Comparison of ENCODE assay signal across 7 cellular contexts in the genomic region with DNA sequence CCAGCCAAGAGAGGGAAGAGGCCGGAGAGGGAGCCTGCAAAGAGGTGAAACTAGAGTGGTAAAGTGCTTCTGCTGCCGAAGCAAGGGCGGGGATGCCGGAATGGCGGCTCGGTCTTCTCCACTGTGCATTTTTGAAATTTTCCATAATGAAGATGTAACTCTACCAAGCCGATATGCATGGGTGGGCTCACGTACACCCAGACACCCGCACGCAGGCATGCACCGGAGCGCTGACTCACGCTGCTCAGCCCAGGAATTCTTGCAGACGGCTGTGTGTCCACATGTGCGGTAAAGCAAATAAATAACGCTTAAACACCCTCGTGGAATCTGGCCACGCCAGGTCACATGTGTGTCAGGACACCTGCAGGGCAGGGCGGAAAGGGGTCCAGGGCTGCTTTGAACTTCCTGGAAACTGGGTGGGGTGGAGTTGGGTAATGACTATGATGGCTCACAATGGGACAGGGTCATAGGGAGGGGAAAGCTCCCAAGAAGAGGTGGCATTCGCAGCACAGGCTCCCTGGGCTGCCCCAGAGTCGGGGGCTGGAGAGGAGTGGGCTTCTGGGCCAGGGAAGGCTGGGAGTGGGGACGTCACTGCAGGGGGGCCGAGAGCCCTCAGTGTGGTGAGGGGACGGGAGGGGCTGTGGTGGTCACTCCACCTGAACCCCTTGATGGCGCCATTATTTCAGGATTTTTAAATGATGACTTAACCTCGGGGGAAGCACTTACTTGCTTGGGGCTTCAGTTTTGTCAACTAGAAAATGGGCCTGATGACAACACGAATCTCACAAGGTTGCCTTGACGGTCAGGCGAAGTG.
DNase-seq lines count a peak whose midpoint lies in the region; ATAC-seq and TF ChIP-seq lines count a peak whose summit lies in the region.

No MANE protein-coding gene starts in this region.

- no peak for TF ChIP-seq EP300 in stomach (IDR thresholded peaks at IDR 0.05)

- no peaks in the 10 kb centered on the region for H3K27me3 ChIP-seq in H7 (ENCODE audit: control insufficient read depth, insufficient read depth, low read length)
- no peaks in the 10 kb centered on the region for H3K27me3 ChIP-seq in SJSA1 (replicated peaks)
- peaks cover 0 to 8% (median 0%) of the 10 kb centered on the region in 3 donors for H3K27me3 ChIP-seq in stomach

- no peak for TF ChIP-seq POLR2A in stomach (IDR thresholded peaks at IDR 0.05)

- intact Hi-C loops in stomach (cut with DNase I; ENCODE audit: low total_unique reads): no loop called here

- H3K36me3 ChIP-seq in H7 (replicated peaks; ENCODE audit: control insufficient read depth, insufficient read depth, low read length) (no peaks in the 10 kb centered on the region), SJSA1 (no peaks in the 10 kb centered on the region), stomach (no peaks in the 10 kb centered on the region)

- H3K4me3 ChIP-seq in H7 (ENCODE audit: insufficient read depth, low read depth, low read length) (no peak overlapping the region), SJSA1 (peak overlapping the region; percentile 8; the same call in 1 of the 2 replicates), stomach (no peak overlapping the region)

- WGBS in stomach, 5 donors: 38 to 64% (median 56%) methylated on average over 27 to 29 of the region's 29 CpGs

- TF ChIP-seq CTCF in stomach (IDR thresholded peaks at IDR 0.05): no peak

- H3K9me3 ChIP-seq in SJSA1 (replicated peaks) (no peaks in the 10 kb centered on the region), stomach (no peaks in the 10 kb centered on the region)

- H3K27ac ChIP-seq in SJSA1: peak overlapping the region; percentile 87
- no peak overlapping the region for H3K27ac ChIP-seq in stomach

- ATAC-seq in GM18909 (IDR thresholded peaks at IDR 0.05; ENCODE audit: poor library complexity, unreplicated experiment): no peak
- ATAC-seq in GM21723 (IDR thresholded peaks at IDR 0.05; ENCODE audit: unreplicated experiment): no peak

- peak; percentile 76 for DNase-seq in H7
- DNase-seq in SJSA1 (ENCODE audit: low read depth in 1 of 2, low spot score in 2 of 2): peak; percentile 96 to 99
- peak; percentile 82 for DNase-seq in islet precursor cell
- DNase-seq in stomach: peak; percentile 35
- DNase-seq in NCI-H2196 treated with DMSO at 0.1 percent for 48 hours (lab: John Stamatoyannopoulos, UW; ENCODE audit: unreplicated experiment): no peak

- H3K4me1 ChIP-seq in SJSA1 (replicated peaks): peaks cover 38% of the 10 kb centered on the region
- peaks cover 0 to 15% (median 5%) of the 10 kb centered on the region in 4 donors for H3K4me1 ChIP-seq in stomach
